Comparison of ENCODE assay signal across 19 cellular contexts in genomic region chr16:27223701-27224100, GRCh38. TPM values are rescaled to one million over a fixed set of nuclear protein-coding genes. Genes with fewer than 3 reads are reported as not detected.
DNase-seq lines count a peak whose midpoint lies in the region; ATAC-seq, FAIRE-seq and TF ChIP-seq lines count a peak whose summit lies in the region.
"Had no signal": no experiment of that assay in that cellular context is flagged by ENCODE, and none has a peak within 500 bp of the region (broad histone marks: within the 10 kb centered on the region; RNA-seq: fewer than 3 reads in every experiment).

No MANE protein-coding gene starts in this region.

- peaks cover 17% of the 10 kb centered on the region for H3K36me3 ChIP-seq in CD8-positive, alpha-beta T cell (ENCODE audit: insufficient read depth, low read length)
- no peaks in the 10 kb centered on the region; a peak in 1 of 4 replicates for H3K36me3 ChIP-seq in HCT116 (ENCODE audit: control insufficient read depth in 1 of 2, insufficient read depth in 2 of 2, low read length in 2 of 2)
- H3K36me3 ChIP-seq in H1 (ENCODE audit: control insufficient read depth in 2 of 4, insufficient read depth in 4 of 4, low read length in 3 of 4) = no peaks in the 10 kb centered on the region
- peaks cover 13 to 37% of the 10 kb centered on the region in 2 donors for H3K36me3 ChIP-seq in neuronal stem cell (replicated peaks in 1 of 2; ENCODE audit: control insufficient read depth in 2 of 2, insufficient read depth in 2 of 2, low read length in 2 of 2)

- H4K8ac ChIP-seq in H1 (ENCODE audit: extremely low read depth, insufficient read depth, low read length) (peak overlapping the region; percentile 80), neuronal stem cell (ENCODE audit: low read depth, low read length) (no peak overlapping the region)

- H2AK5ac ChIP-seq in H1 (ENCODE audit: low read depth, low read length) = no peak overlapping the region
- peak overlapping the region; percentile 26 for H2AK5ac ChIP-seq in neuronal stem cell (ENCODE audit: low read depth, low read length)

- no peak overlapping the region for H3K27ac ChIP-seq in CD8-positive, alpha-beta T cell (ENCODE audit: low read depth, low read length)
- H3K27ac ChIP-seq in HCT116 (ENCODE audit: low read depth, low read length) (no peak overlapping the region), H1 (ENCODE audit: low read depth, low read length) (no peak overlapping the region), neuronal stem cell (replicated peaks; ENCODE audit: low read length) (no peak overlapping the region)
- H3K27ac ChIP-seq: dorsolateral prefrontal cortex, VCaP had no signal

- H2BK120ac ChIP-seq in H1 (replicated peaks; ENCODE audit: low read depth, low read length) (no peak overlapping the region), neuronal stem cell (ENCODE audit: low read depth, low read length) (no peak overlapping the region)

- TF ChIP-seq EP300 in H1 (IDR thresholded peaks at IDR 0.05; ENCODE audit: borderline replicate concordance in 1 of 2, low read depth in 2 of 2, low read length in 2 of 2) = no peak

- TF ChIP-seq POLR2A in HCT116 (IDR thresholded peaks at IDR 0.05; ENCODE audit: borderline replicate concordance, extremely low read depth, insufficient read depth, insufficient read length) = no peak
- no peak for TF ChIP-seq POLR2A in H1 (IDR thresholded peaks at IDR 0.05; ENCODE audit: control extremely low read depth in 1 of 2, low read depth in 2 of 2, low read length in 2 of 2)

- H2BK20ac ChIP-seq in H1 (ENCODE audit: low read length) = no peak overlapping the region

- H2BK15ac ChIP-seq in H1 (ENCODE audit: low read length) = no peak overlapping the region
- no peak overlapping the region for H2BK15ac ChIP-seq in neuronal stem cell (ENCODE audit: low read length)

- H3K4me3 ChIP-seq in CD8-positive, alpha-beta T cell (ENCODE audit: low read depth, low read length) = no peak overlapping the region
- H3K4me3 ChIP-seq in HCT116 (replicated peaks in 1 of 2; ENCODE audit: low read depth in 1 of 2, low read length in 2 of 2) (no peak overlapping the region), H1 (ENCODE audit: extremely low read depth in 1 of 4, insufficient read depth in 2 of 4, low read depth in 3 of 4, low read length in 4 of 4) (no peak overlapping the region), neuronal stem cell (ENCODE audit: low read length in 2 of 2) (no peak overlapping the region)
- H3K4me3 ChIP-seq: dorsolateral prefrontal cortex, esophagus squamous epithelium, upper lobe of left lung had no signal

- H3K18ac ChIP-seq in H1 (ENCODE audit: extremely low read depth, low read length) (no peak overlapping the region), neuronal stem cell (ENCODE audit: low read length) (no peak overlapping the region)

- H4K5ac ChIP-seq in H1 (ENCODE audit: insufficient read length, low read depth, low read length) = no peak overlapping the region

- peak overlapping the region; percentile 6 for H3K56ac ChIP-seq in H1 (replicated peaks; ENCODE audit: insufficient read length, low read depth, low read length)

- H3K79me1 ChIP-seq in H1 (ENCODE audit: low read depth, low read length) = no peaks in the 10 kb centered on the region
- no peaks in the 10 kb centered on the region for H3K79me1 ChIP-seq in neuronal stem cell (ENCODE audit: low read depth, low read length)

- CTCF ChIA-PET in CD8-positive, alpha-beta T cell (lab: Charles Lee) = interaction anchor here (0.8 to 2.3 kb wide), 4 partner anchors 12 to 144 kb away, joined by 3 to 14 read pairs (median 3); no protein-coding TSS in a partner anchor
- CTCF ChIA-PET in HCT116 (lab: Charles Lee) = no interaction called here
- CTCF ChIA-PET in H1 (lab: Charles Lee; ENCODE audit: partially characterized antibody) = interaction anchor here (0.8 to 7.6 kb wide), 7 partner anchors 12 to 207 kb away, joined by 3 to 73 read pairs (median 5); no protein-coding TSS in a partner anchor

- no peaks in the 10 kb centered on the region for H3K9me3 Mint-ChIP-seq in CD8-positive, alpha-beta T cell
- H3K9me3 Mint-ChIP-seq: T-helper 1 cell treated with Interleukin-12 subunit alpha and Interleukin-12 subunit beta and Interleukin-4 antibody, amounts not matched to agents 30 μg/mL and 1 μg/mL, for 36 hours had no signal

- peak overlapping the region; percentile 60 for H3K27ac Mint-ChIP-seq in CD8-positive, alpha-beta T cell
- H3K27ac Mint-ChIP-seq: T-helper 1 cell treated with Interleukin-12 subunit alpha and Interleukin-12 subunit beta and Interleukin-4 antibody, amounts not matched to agents 30 μg/mL and 1 μg/mL, for 36 hours had no signal

- no peak for TF ChIP-seq CTCF in CD8-positive, alpha-beta T cell (IDR thresholded peaks at IDR 0.05)
- TF ChIP-seq CTCF in HCT116 (IDR thresholded peaks at IDR 0.05 in 2 of 3, conservative IDR thresholded peaks at IDR 0.05 in 1 of 3; ENCODE audit: borderline replicate concordance in 1 of 3, insufficient read depth in 1 of 3, low read depth in 2 of 3, low read length in 2 of 3) (no peak), H1 (IDR thresholded peaks at IDR 0.05; ENCODE audit: control extremely low read depth in 1 of 3, insufficient read depth in 1 of 3, low read depth in 1 of 3, low read length in 3 of 3) (no peak)

- H4K91ac ChIP-seq in H1 (replicated peaks; ENCODE audit: insufficient read length, low read length) = no peak overlapping the region
- H4K91ac ChIP-seq in neuronal stem cell (ENCODE audit: low read depth, low read length, poor library complexity) = no peak overlapping the region

- ATAC-seq in CD8-positive, alpha-beta T cell = no peak
- ATAC-seq in HCT116 = no peak

- no peaks in the 10 kb centered on the region for H3K9me3 ChIP-seq in CD8-positive, alpha-beta T cell (ENCODE audit: low read length)
- H3K9me3 ChIP-seq in HCT116 (ENCODE audit: control insufficient read depth in 1 of 2, insufficient read depth in 1 of 2, low read depth in 1 of 2, low read length in 2 of 2) = no peaks in the 10 kb centered on the region
- no peaks in the 10 kb centered on the region for H3K9me3 ChIP-seq in H1 (ENCODE audit: insufficient read depth in 2 of 2, low read depth in 1 of 2, low read length in 1 of 2)
- no peaks in the 10 kb centered on the region for H3K9me3 ChIP-seq in neuronal stem cell (replicated peaks in 1 of 2; ENCODE audit: control insufficient read depth in 2 of 2, insufficient read depth in 1 of 2, low read depth in 1 of 2, low read length in 2 of 2)
- H3K9me3 ChIP-seq: esophagus squamous epithelium, upper lobe of left lung had no signal

- H2AFZ ChIP-seq in HCT116 (ENCODE audit: low read depth, low read length, poor library complexity, severe bottlenecking) (no peak overlapping the region), H1 (ENCODE audit: low read length) (no peak overlapping the region), neuronal stem cell (ENCODE audit: low read length) (no peak overlapping the region)

- no peak for FAIRE-seq in H1 (lab: Jason Lieb, UNC)
- FAIRE-seq: D721Med had no signal

- H3K36me3 Mint-ChIP-seq in CD8-positive, alpha-beta T cell = peaks cover 50% of the 10 kb centered on the region

- no peaks in the 10 kb centered on the region for H3K27me3 Mint-ChIP-seq in CD8-positive, alpha-beta T cell (ENCODE audit: low read depth)

- H3K4ac ChIP-seq in H1 (replicated peaks; ENCODE audit: insufficient read length, low read depth, low read length) = no peak overlapping the region
- H3K4ac ChIP-seq in neuronal stem cell (ENCODE audit: low read length) = no peak overlapping the region

- WGBS in H1 (ENCODE audit: extremely low coverage in 1 of 2, insufficient coverage in 1 of 2, insufficient read length in 1 of 2, insufficient replicate concordance in 2 of 2, low coverage in 1 of 2, low lambda C conversion rate in 2 of 2, missing lambda C conversion rate in 1 of 2), 2 experiments = 86% methylated on average over 6 of the region's 6 CpGs; no CpG with 5 or more reads in 1 of the 2 experiments
- WGBS in neuronal stem cell (ENCODE audit: extremely low coverage in 2 of 2, insufficient read length in 2 of 2, insufficient replicate concordance in 1 of 2), 2 donors = no CpG with 5 or more reads among the region's 6 CpGs

- H4K20me1 ChIP-seq in HCT116 (ENCODE audit: insufficient read depth) (no peaks in the 10 kb centered on the region), H1 (replicated peaks in 1 of 2; ENCODE audit: control insufficient read depth in 1 of 2, insufficient read depth in 2 of 2, low read length in 2 of 2) (no peaks in the 10 kb centered on the region)

- TF ChIP-seq RAD21 in HCT116 (IDR thresholded peaks at IDR 0.05; ENCODE audit: low read depth) (no peak), H1 (IDR thresholded peaks at IDR 0.05 in 1 of 2, conservative IDR thresholded peaks at IDR 0.05 in 1 of 2; ENCODE audit: low read depth in 2 of 2, low read length in 2 of 2) (no peak)

- no peak for DNase-seq in CD8-positive, alpha-beta T cell
- DNase-seq in HCT116 (ENCODE audit: low read depth, low spot score) (no peak), H1 (ENCODE audit: low read depth in 1 of 2, low spot score in 2 of 2) (no peak), neuronal stem cell (ENCODE audit: low spot score) (no peak), NCI-H524 treated with DMSO at 0.1 percent for 48 hours (lab: John Stamatoyannopoulos, UW) (no peak), NCI-H1930 (lab: John Stamatoyannopoulos, UW) (no peak), C1 segment of cervical spinal cord (lab: John Stamatoyannopoulos, UW) (no peak)
- DNase-seq: activated T-cell treated with anti-CD3 and anti-CD28 coated beads, Interleukin-2, amount 50 U/mL, for 48 hours; AML-193; esophagus squamous epithelium; left ventricle myocardium superior; NCI-H1105 treated with DMSO at 0.1 percent for 48 hours; NCI-H526 treated with DMSO at 0.1 percent for 48 hours; stimulated activated naive CD4-positive, alpha-beta T cell; upper lobe of left lung had no signal

- H3K4me2 ChIP-seq in HCT116 (ENCODE audit: low read length) = 0 out of 2 replicates have a peak overlapping the region, but pooled peaks have one; percentile 31
- no peak overlapping the region for H3K4me2 ChIP-seq in H1 (ENCODE audit: insufficient read depth in 1 of 2, low read depth in 2 of 2, low read length in 2 of 2)
- H3K4me2 ChIP-seq in neuronal stem cell (ENCODE audit: insufficient read depth, low read length, poor library complexity, severe bottlenecking) = no peak overlapping the region

- BruUV-seq in HCT116 (replicated peaks; lab: Mats Ljungman, UMichigan) = no TSS peak

- POLR2A ChIA-PET in CD8-positive, alpha-beta T cell (lab: Charles Lee) = interaction anchor here (0.9 kb wide), 1 partner anchor 11 kb away, joined by 5 read pairs; no protein-coding TSS in a partner anchor
- POLR2A ChIA-PET in HCT116 (lab: Charles Lee) = no interaction called here
- POLR2A ChIA-PET in H1 (lab: Charles Lee; ENCODE audit: partially characterized antibody) = interaction anchor here (1.1 kb wide), 1 partner anchor 11 kb away, joined by 3 read pairs; no protein-coding TSS in a partner anchor

- H3K27me3 ChIP-seq in CD8-positive, alpha-beta T cell (ENCODE audit: insufficient read depth, low read length) = no peaks in the 10 kb centered on the region
- no peaks in the 10 kb centered on the region for H3K27me3 ChIP-seq in HCT116 (ENCODE audit: insufficient read depth, low read length)
- no peaks in the 10 kb centered on the region for H3K27me3 ChIP-seq in H1 (replicated peaks in 1 of 4; ENCODE audit: control insufficient read depth in 3 of 4, extremely low read depth in 1 of 4, insufficient read depth in 3 of 4, low read length in 3 of 4)
- no peaks in the 10 kb centered on the region for H3K27me3 ChIP-seq in neuronal stem cell (ENCODE audit: control insufficient read depth in 3 of 3, insufficient read depth in 3 of 3, low read depth in 1 of 3, low read length in 3 of 3)
- H3K27me3 ChIP-seq: dorsolateral prefrontal cortex, esophagus squamous epithelium, upper lobe of left lung had no signal

- H3K23me2 ChIP-seq in H1 (ENCODE audit: low read depth, low read length) = no peaks in the 10 kb centered on the region

- no peak overlapping the region for H3K4me3 Mint-ChIP-seq in CD8-positive, alpha-beta T cell
- H3K4me3 Mint-ChIP-seq: T-helper 1 cell treated with Interleukin-12 subunit alpha and Interleukin-12 subunit beta and Interleukin-4 antibody, amounts not matched to agents 30 μg/mL and 1 μg/mL, for 36 hours had no signal

- H3K23ac ChIP-seq in H1 (ENCODE audit: insufficient read length) = no peak overlapping the region
- no peak overlapping the region for H3K23ac ChIP-seq in neuronal stem cell (ENCODE audit: low read depth, low read length, poor library complexity)

- intact Hi-C loops in CD8-positive, alpha-beta T cell (cut with DNase I, micrococcal nuclease) = no loop called here
- intact Hi-C loops in HCT116 (cut with micrococcal nuclease) = no loop called here

- H3K14ac ChIP-seq in H1 (ENCODE audit: insufficient read length) (no peak overlapping the region), neuronal stem cell (ENCODE audit: low read length) (no peak overlapping the region)

- H3K9me2 ChIP-seq in HCT116 (ENCODE audit: insufficient read depth) = no peaks in the 10 kb centered on the region

- RAD21 ChIA-PET in HCT116 (lab: Charles Lee; ENCODE audit: low non-redundant PET in 1 of 2, low total read pairs in 2 of 2, uncharacterized antibody in 2 of 2, unreplicated experiment in 2 of 2) = no interaction called here

- H3K79me2 ChIP-seq in HCT116 (ENCODE audit: insufficient read depth, low read length) (no peaks in the 10 kb centered on the region), H1 (ENCODE audit: control insufficient read depth in 1 of 2, insufficient read depth in 2 of 2, low read length in 2 of 2) (no peaks in the 10 kb centered on the region)

- H2BK5ac ChIP-seq in H1 (ENCODE audit: low read depth, low read length) (no peak overlapping the region), neuronal stem cell (ENCODE audit: low read length) (no peak overlapping the region)

- H3K9ac ChIP-seq in HCT116 (ENCODE audit: low read length) (no peak overlapping the region), H1 (replicated peaks in 1 of 4; ENCODE audit: extremely low read depth in 1 of 4, low read depth in 3 of 4, low read length in 3 of 4) (no peak overlapping the region; a peak in 1 of 7 replicates), neuronal stem cell (ENCODE audit: low read depth, low read length, poor library complexity) (peak overlapping the region; percentile 47)

- H3K4me1 Mint-ChIP-seq in CD8-positive, alpha-beta T cell (ENCODE audit: low read depth) = peaks cover 18% of the 10 kb centered on the region

- H2BK12ac ChIP-seq in H1 (ENCODE audit: low read depth, low read length) (no peak overlapping the region), neuronal stem cell (ENCODE audit: low read length) (no peak overlapping the region)

- H3K4me1 ChIP-seq in CD8-positive, alpha-beta T cell (ENCODE audit: insufficient read depth, low read length) = peaks cover 10% of the 10 kb centered on the region
- H3K4me1 ChIP-seq in HCT116 (ENCODE audit: control insufficient read depth in 1 of 2, insufficient read depth in 2 of 2, low read length in 2 of 2) (peaks cover 8 to 14% of the 10 kb centered on the region in 2 experiments; a peak in 3 of 4 replicates), H1 (replicated peaks in 1 of 4; ENCODE audit: control insufficient read depth in 3 of 4, insufficient read depth in 4 of 4, low read length in 3 of 4) (0 out of 7 replicates have a peak, but pooled peaks cover 0 to 2% (median 0%) of the 10 kb centered on the region in 4 experiments), neuronal stem cell (ENCODE audit: control insufficient read depth in 2 of 2, insufficient read depth in 1 of 2, low read depth in 1 of 2, low read length in 2 of 2) (no peaks in the 10 kb centered on the region)

RNA-seq across cellular contexts. Expression of gene KDM8, which starts 20.4 kb away (rescaled TPM):
- 10 to 100 TPM; 17.6 to 22.6 TPM for total RNA-seq in CD8-positive, alpha-beta T cell
- total RNA-seq in HCT116 (2021; ENCODE audit: unreplicated experiment) = 5.3 TPM
- 1.4 and 2.1 TPM in 2 replicates for polyA plus RNA-seq in HCT116 (2012)
- total RNA-seq in H1 (2021; fragmentation: NEBNext Ultra II Directional; extraction: Animal tissue kit (Norgen Biotek cat#: 25700)) = 10.3 and 14.6 TPM in 2 replicates
- 8.1 and 12.8 TPM in 2 replicates for polyA plus RNA-seq in H1 (2011; rRNA removed)
- 7.2 TPM for polyA plus RNA-seq in H1 (2011; cell fraction: cytosol; rRNA removed)
- polyA plus RNA-seq in H1 (2011; cell fraction: nucleus; rRNA removed) = 11.6 TPM
- 5.0 to 9.1 TPM (median 7.2 TPM) in 4 replicates for polyA plus RNA-seq in H1 (2012, experiment 1 of 2)
- 6.9 TPM for polyA plus RNA-seq in H1 (2012, experiment 2 of 2)
- polyA plus RNA-seq in H1 (2013, experiment 1 of 2) = 4.7 TPM
- 4.9 TPM for polyA plus RNA-seq in H1 (2013, experiment 2 of 2)
- 6.5 and 11.8 TPM in 2 replicates for polyA minus RNA-seq in H1 (2011; rRNA and poly(A)+ RNA removed)
- 4.6 TPM for polyA minus RNA-seq in H1 (2011; cell fraction: cytosol; rRNA and poly(A)+ RNA removed)
- polyA minus RNA-seq in H1 (2011; cell fraction: nucleus; rRNA and poly(A)+ RNA removed) = 16.0 TPM
- polyA plus RNA-seq in neuronal stem cell (2013, experiment 1 of 2) = 5.1 TPM
- polyA plus RNA-seq in neuronal stem cell (2013, experiment 2 of 2) = 4.5 TPM

RNA-seq across cellular contexts. Expression of gene NSMCE1, which starts 44.9 kb away (rescaled TPM):
- 10 to 100 TPM; 29.6 to 30.1 TPM for total RNA-seq in CD8-positive, alpha-beta T cell
- 85.6 TPM for total RNA-seq in HCT116 (2021; ENCODE audit: unreplicated experiment)
- polyA plus RNA-seq in HCT116 (2012) = 161 and 187 TPM in 2 replicates
- total RNA-seq in H1 (2021; fragmentation: NEBNext Ultra II Directional; extraction: Animal tissue kit (Norgen Biotek cat#: 25700)) = 16.6 and 18.4 TPM in 2 replicates
- 8.1 and 8.7 TPM in 2 replicates for polyA plus RNA-seq in H1 (2011; rRNA removed)
- 14.7 TPM for polyA plus RNA-seq in H1 (2011; cell fraction: cytosol; rRNA removed)
- 7.4 TPM for polyA plus RNA-seq in H1 (2011; cell fraction: nucleus; rRNA removed)
- polyA plus RNA-seq in H1 (2012, experiment 1 of 2) = 20.7 to 29.4 TPM (median 24.4 TPM) in 4 replicates
- 29.3 TPM for polyA plus RNA-seq in H1 (2012, experiment 2 of 2)
- polyA plus RNA-seq in H1 (2013, experiment 1 of 2) = 35.3 TPM
- polyA plus RNA-seq in H1 (2013, experiment 2 of 2) = 37.6 TPM
- 6.5 and 28.8 TPM in 2 replicates for polyA minus RNA-seq in H1 (2011; rRNA and poly(A)+ RNA removed)
- 7.0 TPM for polyA minus RNA-seq in H1 (2011; cell fraction: cytosol; rRNA and poly(A)+ RNA removed)
- polyA minus RNA-seq in H1 (2011; cell fraction: nucleus; rRNA and poly(A)+ RNA removed) = 3.3 TPM
- 54.4 TPM for polyA plus RNA-seq in neuronal stem cell (2013, experiment 1 of 2)
- polyA plus RNA-seq in neuronal stem cell (2013, experiment 2 of 2) = 52.8 TPM
